In genomic region chr17:73620414-73620813, GRCh38 we compare ENCODE assay signal across 36 cellular contexts. TPM values are rescaled to one million over a fixed set of nuclear protein-coding genes. Genes with fewer than 3 reads are reported as not detected.
"Had no signal": no experiment of that assay in that cellular context is flagged by ENCODE, and none has a peak within 500 bp of the region (broad histone marks: within the 10 kb centered on the region; RNA-seq: fewer than 3 reads in every experiment).

No MANE protein-coding gene starts in this region.

- H3K27me3 ChIP-seq: esophagus squamous epithelium, gastrocnemius medialis, hepatocyte, neutrophil, pancreas, upper lobe of left lung had no signal

- H3K27ac ChIP-seq: epithelial cell of prostate, esophagus squamous epithelium, gastrocnemius medialis, hepatocyte, neutrophil, pancreas, prostate gland, skin epidermis, upper lobe of left lung had no signal

- H3K27me3 Mint-ChIP-seq: activated naive CD8-positive, alpha-beta T cell treated with anti-CD3 and anti-CD28 coated beads, Interleukin-2, amount 50 U/mL, for 24 hours; activated T-cell treated with anti-CD3 and anti-CD28 coated beads, Interleukin-2, amount 50 U/mL, for 24 hours; activated T-helper 17 cell treated with anti-CD3 and anti-CD28 coated beads, Interleukin-2, amount 50 U/mL, for 72 hours; naive B cell; stimulated activated naive CD8-positive, alpha-beta T cell treated with anti-CD3 and anti-CD28 coated beads, Interleukin-15, amount 100 ng/mL, for 72 hours had no signal

- H3K27ac Mint-ChIP-seq: activated CD4-positive, alpha-beta memory T cell treated with anti-CD3 and anti-CD28 coated beads, Interleukin-2, amount 10 ng/mL, durations not matched to agents 7 days and 5 days; activated CD4-positive, alpha-beta T cell treated with anti-CD3 and anti-CD28 coated beads, Interleukin-2, amount 10 ng/mL, durations not matched to agents 7 days and 5 days; activated naive CD8-positive, alpha-beta T cell treated with anti-CD3 and anti-CD28 coated beads, Interleukin-2, amount 50 U/mL, for 24 hours; activated T-cell treated with anti-CD3 and anti-CD28 coated beads, Interleukin-2, amount 50 U/mL, for 24 hours; activated T-helper 17 cell treated with anti-CD3 and anti-CD28 coated beads, Interleukin-2, amount 50 U/mL, for 72 hours; dendritic cell treated with granulocyte-macrophage colony-stimulating factor and Interleukin-4, amounts not matched to agents 40 ng/mL and 50 ng/mL, for 4 days; mesothelial cell of epicardium; nephron progenitor cell; stimulated activated effector memory CD8-positive, alpha-beta T cell treated with anti-CD3 and anti-CD28 coated beads, Interleukin-12 subunit alpha, Interleukin-12 subunit beta, amount 100 ng/mL, for 72 hours; stimulated activated naive CD8-positive, alpha-beta T cell treated with anti-CD3 and anti-CD28 coated beads, Interleukin-15, amount 100 ng/mL, for 72 hours; T-helper 1 cell treated with Interleukin-12 subunit alpha and Interleukin-12 subunit beta and Interleukin-4 antibody, amounts not matched to agents 30 μg/mL and 1 μg/mL, for 36 hours had no signal

- H3K36me3 ChIP-seq: esophagus squamous epithelium, gastrocnemius medialis, neutrophil, pancreas, prostate gland, upper lobe of left lung had no signal

- H3K9me3 ChIP-seq: esophagus squamous epithelium, gastrocnemius medialis, neutrophil, pancreas, prostate gland had no signal

- H3K4me3 ChIP-seq: esophagus squamous epithelium, gastrocnemius medialis, hepatocyte, pancreas, prostate gland, skin epidermis, upper lobe of left lung had no signal

- H3K36me3 Mint-ChIP-seq: stimulated activated effector memory CD8-positive, alpha-beta T cell treated with anti-CD3 and anti-CD28 coated beads, Interleukin-12 subunit alpha, Interleukin-12 subunit beta, amount 100 ng/mL, for 72 hours had no signal

- DNase-seq: activated CD4-positive, alpha-beta memory T cell treated with anti-CD3 and anti-CD28 coated beads, Interleukin-2, amount 10 ng/mL, durations not matched to agents 7 days and 5 days; activated CD4-positive, alpha-beta T cell treated with anti-CD3 and anti-CD28 coated beads for 1 hour; activated CD4-positive, alpha-beta T cell treated with anti-CD3 and anti-CD28 coated beads, Interleukin-2, amount 10 ng/mL, durations not matched to agents 7 days and 5 days; activated CD8-positive, alpha-beta memory T cell treated with anti-CD3 and anti-CD28 coated beads, Interleukin-2, amount 50 U/mL, for 48 hours; activated gamma-delta T cell treated with Interleukin-2 at 50 U/mL for 16 hours; activated naive CD4-positive, alpha-beta T cell treated with anti-CD3 and anti-CD28 coated beads, Interleukin-2, amount 50 U/mL, for 16 hours; activated naive CD8-positive, alpha-beta T cell treated with anti-CD3 and anti-CD28 coated beads, Interleukin-2, amount 50 U/mL, for 24 hours; activated T-cell treated with anti-CD3 and anti-CD28 coated beads, Interleukin-2, amount 50 U/mL, for 24 hours; amygdala; esophagus squamous epithelium; gastrocnemius medialis; islet precursor cell; left cardiac atrium; left ventricle myocardium superior; naive B cell; nephron progenitor cell; pancreas; retina; stimulated activated CD4-positive, alpha-beta T cell treated with anti-CD3 and anti-CD28 coated beads, Interleukin-4, amount 100 ng/mL, for 24 hours; stimulated activated naive CD8-positive, alpha-beta T cell treated with anti-CD3 and anti-CD28 coated beads, Interleukin-15, amount 100 ng/mL, for 72 hours; substantia nigra; T-helper 9 cell; upper lobe of left lung had no signal

- H3K79me2 ChIP-seq: hepatocyte had no signal

- H3K4me2 ChIP-seq: hepatocyte had no signal

- H2AFZ ChIP-seq: hepatocyte had no signal

- H3K4me1 ChIP-seq: gastrocnemius medialis, pancreas, prostate gland, upper lobe of left lung had no signal

- H3K9me3 Mint-ChIP-seq: activated CD4-positive, alpha-beta memory T cell treated with anti-CD3 and anti-CD28 coated beads, Interleukin-2, amount 10 ng/mL, durations not matched to agents 7 days and 5 days; activated T-cell treated with anti-CD3 and anti-CD28 coated beads, Interleukin-2, amount 50 U/mL, for 24 hours; central memory CD8-positive, alpha-beta T cell had no signal

- ATAC-seq: activated naive CD8-positive, alpha-beta T cell treated with anti-CD3 and anti-CD28 coated beads, Interleukin-2, amount 50 U/mL, for 24 hours; activated T-helper 17 cell treated with anti-CD3 and anti-CD28 coated beads, Interleukin-2, amount 50 U/mL, for 72 hours; gastrocnemius medialis; left cardiac atrium; left ventricle myocardium superior; pancreas; sciatic nerve; stimulated activated effector memory CD8-positive, alpha-beta T cell treated with anti-CD3 and anti-CD28 coated beads, Interleukin-12 subunit alpha, Interleukin-12 subunit beta, amount 100 ng/mL, for 72 hours; stimulated activated naive CD8-positive, alpha-beta T cell treated with anti-CD3 and anti-CD28 coated beads, Interleukin-15, amount 100 ng/mL, for 72 hours had no signal

- H3K4me3 Mint-ChIP-seq: activated CD4-positive, alpha-beta memory T cell treated with anti-CD3 and anti-CD28 coated beads, Interleukin-2, amount 10 ng/mL, durations not matched to agents 7 days and 5 days; activated CD4-positive, alpha-beta T cell treated with anti-CD3 and anti-CD28 coated beads, Interleukin-2, amount 10 ng/mL, durations not matched to agents 7 days and 5 days; activated naive CD8-positive, alpha-beta T cell treated with anti-CD3 and anti-CD28 coated beads, Interleukin-2, amount 50 U/mL, for 24 hours; activated T-cell treated with anti-CD3 and anti-CD28 coated beads, Interleukin-2, amount 50 U/mL, for 24 hours; activated T-helper 17 cell treated with anti-CD3 and anti-CD28 coated beads, Interleukin-2, amount 50 U/mL, for 72 hours; central memory CD8-positive, alpha-beta T cell; dendritic cell treated with granulocyte-macrophage colony-stimulating factor and Interleukin-4, amounts not matched to agents 40 ng/mL and 50 ng/mL, for 4 days; mesothelial cell of epicardium; nephron progenitor cell; stimulated activated effector memory CD8-positive, alpha-beta T cell treated with anti-CD3 and anti-CD28 coated beads, Interleukin-12 subunit alpha, Interleukin-12 subunit beta, amount 100 ng/mL, for 72 hours; stimulated activated naive CD8-positive, alpha-beta T cell treated with anti-CD3 and anti-CD28 coated beads, Interleukin-15, amount 100 ng/mL, for 72 hours; T-helper 1 cell treated with Interleukin-12 subunit alpha and Interleukin-12 subunit beta and Interleukin-4 antibody, amounts not matched to agents 30 μg/mL and 1 μg/mL, for 36 hours had no signal

- H3K4me1 Mint-ChIP-seq: activated CD4-positive, alpha-beta memory T cell treated with anti-CD3 and anti-CD28 coated beads, Interleukin-2, amount 10 ng/mL, durations not matched to agents 7 days and 5 days; activated CD4-positive, alpha-beta T cell treated with anti-CD3 and anti-CD28 coated beads, Interleukin-2, amount 10 ng/mL, durations not matched to agents 7 days and 5 days; central memory CD8-positive, alpha-beta T cell; stimulated activated effector memory CD8-positive, alpha-beta T cell treated with anti-CD3 and anti-CD28 coated beads, Interleukin-12 subunit alpha, Interleukin-12 subunit beta, amount 100 ng/mL, for 72 hours had no signal

RNA-seq across cellular contexts. Expression of gene SDK2, which starts 23.8 kb away (rescaled TPM):
- total RNA-seq: lung microvascular endothelial cell had no signal
